In genomic region chr6:57261896-57262295, GRCh38 we compare ENCODE assay signal across 15 cellular contexts. TPM values are rescaled to one million over a fixed set of nuclear protein-coding genes. Genes with fewer than 3 reads are reported as not detected.
DNase-seq lines count a peak whose midpoint lies in the region; ATAC-seq and TF ChIP-seq lines count a peak whose summit lies in the region.
"Had no signal": no experiment of that assay in that cellular context is flagged by ENCODE, and none has a peak within 500 bp of the region (broad histone marks: within the 10 kb centered on the region; RNA-seq: fewer than 3 reads in every experiment).

No MANE protein-coding gene starts in this region.

- TF ChIP-seq CTCF in AG10803 (conservative IDR thresholded peaks at IDR 0.05; ENCODE audit: low read length): no peak
- TF ChIP-seq CTCF in cardiac fibroblast (IDR thresholded peaks at IDR 0.05; ENCODE audit: low read depth, low read length): no peak
- TF ChIP-seq CTCF in heart right ventricle (IDR thresholded peaks at IDR 0.05): no peak
- TF ChIP-seq CTCF in gastrocnemius medialis (IDR thresholded peaks at IDR 0.05 in 4 of 5, conservative IDR thresholded peaks at IDR 0.05 in 1 of 5): no peak
- TF ChIP-seq CTCF in spleen (IDR thresholded peaks at IDR 0.05 in 8 of 11, conservative IDR thresholded peaks at IDR 0.05 in 3 of 11): no peak

- H3K9me3 ChIP-seq in heart right ventricle (no peaks in the 10 kb centered on the region), gastrocnemius medialis (no peaks in the 10 kb centered on the region), spleen (no peaks in the 10 kb centered on the region)
- H3K9me3 ChIP-seq: A549, mucosa of descending colon had no signal

- peak overlapping the region in 8 of 10 donors; percentile 19 to 68 (median 58) for H3K27ac ChIP-seq in heart right ventricle
- H3K27ac ChIP-seq in gastrocnemius medialis: peak overlapping the region; percentile 56 to 79 (median 76)
- H3K27ac ChIP-seq in spleen: no peak overlapping the region

- H3K4me1 ChIP-seq in heart right ventricle (peaks cover 0 to 24% (median 4%) of the 10 kb centered on the region in 9 donors), gastrocnemius medialis (peaks cover 9 to 23% of the 10 kb centered on the region in 2 donors), spleen (no peaks in the 10 kb centered on the region)
- H3K4me1 ChIP-seq: A549 had no signal

- intact Hi-C loops in heart right ventricle (cut with DNase I): no loop called here
- intact Hi-C loops in gastrocnemius medialis (cut with DNase I; ENCODE audit: low total_unique reads): loop anchor here (5.0 kb wide), 2 partner anchors 40 to 90 kb away; partner anchors contain the start of genes BAG2 and RAB23
- intact Hi-C loops in spleen (cut with DNase I; ENCODE audit: low total_unique reads): no loop called here

- WGBS in heart right ventricle, 2 donors: 68 to 70% methylated on average over 2 of the region's 2 CpGs
- 74 to 93% (median 78%) methylated on average over 2 of the region's 2 CpGs for WGBS in spleen, 5 donors

- DNase-seq in AG10803 (ENCODE audit: low read depth) (peak; percentile 42), cardiac fibroblast (ENCODE audit: low read depth in 2 of 2) (peak; percentile 21 to 46), heart right ventricle (no peak), gastrocnemius medialis (no peak), NCI-H1048 (lab: John Stamatoyannopoulos, UW) (no peak), ureter (ENCODE audit: low spot score) (no peak), dermis blood vessel endothelial cell (no peak), spleen (no peak)
- DNase-seq: activated CD8-positive, alpha-beta memory T cell treated with anti-CD3 and anti-CD28 coated beads, Interleukin-2, amount 50 U/mL, for 4 hours; activated naive CD4-positive, alpha-beta T cell treated with anti-CD3 and anti-CD28 coated beads for 36 hours; GF-D8; NCI-H226; stimulated activated CD4-positive, alpha-beta T cell treated with anti-CD3 and anti-CD28 coated beads, Interleukin-4, amount 100 ng/mL, for 1 hour had no signal

- in situ Hi-C loops in gastrocnemius medialis (cut with MboI; ENCODE audit: low sequenced_read_pairs in 4 of 4): no loop called here

- TF ChIP-seq POLR2A in gastrocnemius medialis (IDR thresholded peaks at IDR 0.05) (no peak), spleen (IDR thresholded peaks at IDR 0.05) (no peak)

- H3K36me3 ChIP-seq in heart right ventricle (no peaks in the 10 kb centered on the region), gastrocnemius medialis (no peaks in the 10 kb centered on the region), spleen (no peaks in the 10 kb centered on the region)

- H3K27me3 ChIP-seq in heart right ventricle: no peaks in the 10 kb centered on the region
- no peaks in the 10 kb centered on the region for H3K27me3 ChIP-seq in gastrocnemius medialis
- H3K27me3 ChIP-seq in spleen (replicated peaks in 1 of 7): peaks cover 0 to 4% (median 0%) of the 10 kb centered on the region in 7 donors

- no peak overlapping the region for H3K4me3 ChIP-seq in AG10803 (ENCODE audit: low read length)
- H3K4me3 ChIP-seq in cardiac fibroblast (replicated peaks in 1 of 2; ENCODE audit: low read depth in 2 of 2, low read length in 2 of 2): no peak overlapping the region
- no peak overlapping the region for H3K4me3 ChIP-seq in heart right ventricle
- H3K4me3 ChIP-seq in gastrocnemius medialis: no peak overlapping the region
- no peak overlapping the region for H3K4me3 ChIP-seq in spleen
- H3K4me3 ChIP-seq: A549, mucosa of descending colon had no signal

- no peak for ATAC-seq in heart right ventricle
- ATAC-seq in gastrocnemius medialis: peak in 1 of 2 donors; percentile 14
- ATAC-seq: A549 had no signal

RNA-seq across cellular contexts. Expression of gene RAB23, which starts 39.8 kb away (rescaled TPM):
- total RNA-seq in heart right ventricle (10 to 100 TPM in 6 of 10 donors, 1 to 10 TPM in 4; 7.6 to 16.5 (median 10.9) TPM), gastrocnemius medialis (10 to 100 TPM in 3 of 4 donors, 1 to 10 TPM in 1; 8.7 to 18.5 (median 11.6) TPM), ureter (33.5 TPM), dermis blood vessel endothelial cell (8.1 and 9.0 TPM in 2 replicates), spleen (1 to 10 TPM; 1.7 to 3.9 (median 2.2) TPM)
- polyA plus RNA-seq in heart right ventricle (1 to 10 TPM; 3.1 to 4.5 TPM), spleen (1 to 10 TPM in 2 of 3 donors, under 1 TPM in 1; 0.89 to 2.6 (median 1.7) TPM)

RNA-seq across cellular contexts. Expression of gene PRIM2, which starts 55.5 kb away (rescaled TPM):
- total RNA-seq in heart right ventricle: 1 to 10 TPM; 3.0 to 5.5 (median 4.1) TPM
- 1 to 10 TPM; 2.5 to 3.4 TPM for polyA plus RNA-seq in heart right ventricle
- 1 to 10 TPM; 1.9 to 4.8 (median 3.8) TPM for total RNA-seq in gastrocnemius medialis
- 17.4 TPM for total RNA-seq in ureter
- 16.2 and 22.4 TPM in 2 replicates for total RNA-seq in dermis blood vessel endothelial cell
- 10 to 100 TPM; 12.0 to 20.2 (median 16.8) TPM for total RNA-seq in spleen
- polyA plus RNA-seq in spleen: 1 to 10 TPM; 6.0 to 7.3 (median 7.1) TPM

Comparison
In these comparisons a context has a peak if more than half of its experiments do, and no peak if none do; other contexts are left out.
1. DNase-seq: peak in AG10803 (single experiment) and cardiac fibroblast (2 of 2); none in heart right ventricle (0 of 2), gastrocnemius medialis (0 of 2), NCI-H1048 (single experiment), ureter (single experiment), dermis blood vessel endothelial cell (single experiment) and spleen (single experiment).
2. H3K27ac ChIP-seq: peak in heart right ventricle (8 of 10) and gastrocnemius medialis (4 of 4); none in spleen (0 of 8).